ENCODE assay signal across 8 cellular contexts in genomic region chr5:79512692-79513518, GRCh38. TPM values are rescaled to one million over a fixed set of nuclear protein-coding genes. Genes with fewer than 3 reads are reported as not detected.
DNase-seq lines count a peak whose midpoint lies in the region; ATAC-seq and TF ChIP-seq lines count a peak whose summit lies in the region.

No MANE protein-coding gene starts in this region.

- H3K36me3 Mint-ChIP-seq in activated CD4-positive, alpha-beta memory T cell treated with anti-CD3 and anti-CD28 coated beads for 36 hours: peaks cover 2% of the 10 kb centered on the region

- intact Hi-C loops in activated CD4-positive, alpha-beta memory T cell treated with anti-CD3 and anti-CD28 coated beads for 36 hours (cut with micrococcal nuclease): loop anchor here (1.0 to 5.0 kb wide), 4 partner anchors 276 to 524 kb away; partner anchors contain the start of genes JMY and THBS4

- DNase-seq in DMS53 (lab: John Stamatoyannopoulos, UW) (peak; percentile 66), HK-2 (ENCODE audit: unreplicated experiment) (peak; percentile 24), fibroblast of villous mesenchyme (ENCODE audit: low read depth) (no peak), pons (ENCODE audit: low spot score) (peak; percentile 40), activated gamma-delta T cell treated with Interleukin-2 at 50 U/mL for 16 hours (no peak), activated gamma-delta T cell (lab: John Stamatoyannopoulos, UW) (no peak)
- DNase-seq in activated CD4-positive, alpha-beta memory T cell treated with anti-CD3 and anti-CD28 coated beads for 36 hours: peak; percentile 11

- peak overlapping the region; percentile 83 for H3K4me3 ChIP-seq in fibroblast of villous mesenchyme (ENCODE audit: low read depth, low read length)

- peak overlapping the region; percentile 49 for H3K27ac Mint-ChIP-seq in activated CD4-positive, alpha-beta memory T cell treated with anti-CD3 and anti-CD28 coated beads for 36 hours

- TF ChIP-seq CTCF in fibroblast of villous mesenchyme (IDR thresholded peaks at IDR 0.05; ENCODE audit: insufficient read depth, low read depth, low read length): no peak

- POLR2A ChIA-PET in activated CD4-positive, alpha-beta memory T cell treated with anti-CD3 and anti-CD28 coated beads for 36 hours (lab: Charles Lee): interaction anchor here (1.3 kb wide), 2 partner anchors 13 to 279 kb away, joined by 3 read pairs; no protein-coding TSS in a partner anchor

- H3K4me3 Mint-ChIP-seq in activated CD4-positive, alpha-beta memory T cell treated with anti-CD3 and anti-CD28 coated beads for 36 hours: peak overlapping the region; percentile 75

- no peaks in the 10 kb centered on the region for H3K9me3 Mint-ChIP-seq in activated CD4-positive, alpha-beta memory T cell treated with anti-CD3 and anti-CD28 coated beads for 36 hours

- CTCF ChIA-PET in activated CD4-positive, alpha-beta memory T cell treated with anti-CD3 and anti-CD28 coated beads for 36 hours (lab: Charles Lee): no interaction called here

- peaks cover 24% of the 10 kb centered on the region for H3K27me3 Mint-ChIP-seq in activated CD4-positive, alpha-beta memory T cell treated with anti-CD3 and anti-CD28 coated beads for 36 hours

- peaks cover 28% of the 10 kb centered on the region for H3K4me1 Mint-ChIP-seq in activated CD4-positive, alpha-beta memory T cell treated with anti-CD3 and anti-CD28 coated beads for 36 hours (ENCODE audit: low read depth)

- no peak for ATAC-seq in HG02973 (IDR thresholded peaks at IDR 0.05; ENCODE audit: unreplicated experiment)

RNA-seq across cellular contexts. Expression of gene HOMER1, which starts 1.0 kb away (rescaled TPM):
- 1 to 10 TPM; 3.8 to 4.3 TPM for total RNA-seq in activated CD4-positive, alpha-beta memory T cell treated with anti-CD3 and anti-CD28 coated beads for 36 hours
- total RNA-seq in fibroblast of villous mesenchyme: 12.6 and 15.5 TPM in 2 replicates

Comparison
In these comparisons a context has a peak if more than half of its experiments do, and no peak if none do; other contexts are left out.
1. DNase-seq: peak in DMS53 (single experiment), HK-2 (single experiment), activated CD4-positive, alpha-beta memory T cell treated with anti-CD3 and anti-CD28 coated beads for 36 hours (single experiment) and pons (single experiment); none in fibroblast of villous mesenchyme (single experiment), activated gamma-delta T cell treated with Interleukin-2 at 50 U/mL for 16 hours (single experiment) and activated gamma-delta T cell (single experiment).